ENCODE assay signal across 1 cellular context in genomic region chr22:34579519-34579918, GRCh38.
A peak's percentile ranks its signal among the peaks of the same experiment; 100 is the strongest.
TF ChIP-seq lines count a peak whose summit lies in the region.

No MANE protein-coding gene starts in this region.

TF ChIP-seq in neural cell, 6 proteins besides CTCF, POLR2A, EP300 and RAD21 (continued from another document):
- TF ChIP-seq, protein P1, sequence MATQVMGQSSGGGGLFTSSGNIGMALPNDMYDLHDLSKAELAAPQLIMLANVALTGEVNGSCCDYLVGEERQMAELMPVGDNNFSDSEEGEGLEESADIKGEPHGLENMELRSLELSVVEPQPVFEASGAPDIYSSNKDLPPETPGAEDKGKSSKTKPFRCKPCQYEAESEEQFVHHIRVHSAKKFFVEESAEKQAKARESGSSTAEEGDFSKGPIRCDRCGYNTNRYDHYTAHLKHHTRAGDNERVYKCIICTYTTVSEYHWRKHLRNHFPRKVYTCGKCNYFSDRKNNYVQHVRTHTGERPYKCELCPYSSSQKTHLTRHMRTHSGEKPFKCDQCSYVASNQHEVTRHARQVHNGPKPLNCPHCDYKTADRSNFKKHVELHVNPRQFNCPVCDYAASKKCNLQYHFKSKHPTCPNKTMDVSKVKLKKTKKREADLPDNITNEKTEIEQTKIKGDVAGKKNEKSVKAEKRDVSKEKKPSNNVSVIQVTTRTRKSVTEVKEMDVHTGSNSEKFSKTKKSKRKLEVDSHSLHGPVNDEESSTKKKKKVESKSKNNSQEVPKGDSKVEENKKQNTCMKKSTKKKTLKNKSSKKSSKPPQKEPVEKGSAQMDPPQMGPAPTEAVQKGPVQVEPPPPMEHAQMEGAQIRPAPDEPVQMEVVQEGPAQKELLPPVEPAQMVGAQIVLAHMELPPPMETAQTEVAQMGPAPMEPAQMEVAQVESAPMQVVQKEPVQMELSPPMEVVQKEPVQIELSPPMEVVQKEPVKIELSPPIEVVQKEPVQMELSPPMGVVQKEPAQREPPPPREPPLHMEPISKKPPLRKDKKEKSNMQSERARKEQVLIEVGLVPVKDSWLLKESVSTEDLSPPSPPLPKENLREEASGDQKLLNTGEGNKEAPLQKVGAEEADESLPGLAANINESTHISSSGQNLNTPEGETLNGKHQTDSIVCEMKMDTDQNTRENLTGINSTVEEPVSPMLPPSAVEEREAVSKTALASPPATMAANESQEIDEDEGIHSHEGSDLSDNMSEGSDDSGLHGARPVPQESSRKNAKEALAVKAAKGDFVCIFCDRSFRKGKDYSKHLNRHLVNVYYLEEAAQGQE (IDR thresholded peaks at IDR 0.05; ENCODE audit: borderline replicate concordance) = no peak
- no peak for TF ChIP-seq MXI1 (conservative IDR thresholded peaks at IDR 0.05; ENCODE audit: poor library complexity, severe bottlenecking)
- TF ChIP-seq POLR2AphosphoS5 (IDR thresholded peaks at IDR 0.05) = peak; percentile 54
